ENCODE assay signal across 20 cellular contexts in the genomic region with DNA sequence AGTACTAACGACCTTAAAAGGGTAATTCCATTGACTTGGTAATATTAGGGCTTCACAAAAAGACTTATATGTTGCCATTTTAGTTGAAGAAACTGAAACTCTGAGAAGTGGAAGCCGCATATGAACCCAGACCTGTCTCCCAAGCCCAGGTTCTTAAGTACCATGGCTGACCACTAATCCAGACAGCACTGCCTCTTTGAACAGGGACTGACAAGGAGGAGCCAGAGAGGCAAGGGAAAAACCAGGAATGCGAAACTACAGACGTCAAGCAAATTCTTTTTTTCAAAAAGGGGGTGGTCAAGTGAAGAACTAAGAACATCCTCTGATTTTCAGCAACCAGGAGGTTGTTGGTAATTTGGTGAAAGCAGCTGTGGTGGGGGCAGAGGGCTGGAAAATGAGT. TPM values are rescaled to one million over a fixed set of nuclear protein-coding genes. Genes with fewer than 3 reads are reported as not detected.
DNase-seq lines count a peak whose midpoint lies in the region; ATAC-seq, FAIRE-seq and TF ChIP-seq lines count a peak whose summit lies in the region.
"Had no signal": no experiment of that assay in that cellular context is flagged by ENCODE, and none has a peak within 500 bp of the region (broad histone marks: within the 10 kb centered on the region; RNA-seq: fewer than 3 reads in every experiment).

No MANE protein-coding gene starts in this region.

- peak; percentile 71 for ATAC-seq in left lung
- no peak for ATAC-seq in GM18505 (IDR thresholded peaks at IDR 0.05; ENCODE audit: unreplicated experiment)
- no peak for ATAC-seq in GM18517 (IDR thresholded peaks at IDR 0.05; ENCODE audit: unreplicated experiment)
- ATAC-seq: Panc1, Right ventricle myocardium inferior had no signal

- H3K4me2 ChIP-seq in mammary epithelial cell (ENCODE audit: insufficient read depth, low read depth, low read length): no peak overlapping the region
- H3K4me2 ChIP-seq in astrocyte (ENCODE audit: low read length): no peak overlapping the region

- H4K20me1 ChIP-seq in mammary epithelial cell (ENCODE audit: insufficient read depth, low read length): no peaks in the 10 kb centered on the region
- H4K20me1 ChIP-seq in astrocyte (ENCODE audit: insufficient read depth, low read length): no peaks in the 10 kb centered on the region

- H2AFZ ChIP-seq in mammary epithelial cell (ENCODE audit: low read depth, low read length) (no peak overlapping the region), astrocyte (ENCODE audit: low read depth, low read length) (no peak overlapping the region)
- H2AFZ ChIP-seq: GM23248 had no signal

- H3K9me3 Mint-ChIP-seq in MCF 10A (ENCODE audit: unreplicated experiment) (no peaks in the 10 kb centered on the region), astrocyte (ENCODE audit: unreplicated experiment) (no peaks in the 10 kb centered on the region)

- H3K4me3 Mint-ChIP-seq in MCF 10A (ENCODE audit: unreplicated experiment) (no peak overlapping the region), astrocyte (ENCODE audit: unreplicated experiment) (peak overlapping the region; percentile 18)

- H3K79me2 ChIP-seq in mammary epithelial cell (ENCODE audit: insufficient read depth, low read length) (no peaks in the 10 kb centered on the region), astrocyte (ENCODE audit: insufficient read depth, low read length) (no peaks in the 10 kb centered on the region)

- H3K4me1 Mint-ChIP-seq in MCF 10A (ENCODE audit: insufficient read depth, unreplicated experiment) (peaks cover 8% of the 10 kb centered on the region), astrocyte (ENCODE audit: low read depth, unreplicated experiment) (peaks cover 7% of the 10 kb centered on the region)

- 75% methylated on average over 4 of the region's 4 CpGs for WGBS in mammary epithelial cell (ENCODE audit: low coverage, missing lambda C conversion rate)

- H3K4me3 ChIP-seq in mammary epithelial cell (replicated peaks in 1 of 3; ENCODE audit: insufficient read depth in 1 of 3, low read depth in 2 of 3, low read length in 3 of 3) (no peak overlapping the region), astrocyte (ENCODE audit: insufficient read depth, low read depth, low read length) (no peak overlapping the region), left lung (no peak overlapping the region)
- H3K4me3 ChIP-seq: GM23248 had no signal

- H3K9me3 ChIP-seq in mammary epithelial cell (replicated peaks; ENCODE audit: insufficient read depth, low read length) (no peaks in the 10 kb centered on the region), astrocyte (ENCODE audit: insufficient read depth, low read depth, low read length) (no peaks in the 10 kb centered on the region), left lung (no peaks in the 10 kb centered on the region)

- intact Hi-C loops in MCF 10A (cut with micrococcal nuclease) (no loop called here), mammary epithelial cell (cut with micrococcal nuclease) (no loop called here), left lung (cut with DNase I) (no loop called here)

- TF ChIP-seq CTCF in MCF 10A (IDR thresholded peaks at IDR 0.05; ENCODE audit: unreplicated experiment) (no peak), mammary epithelial cell (conservative IDR thresholded peaks at IDR 0.05 in 1 of 2, IDR thresholded peaks at IDR 0.05 in 1 of 2; ENCODE audit: extremely low read depth in 1 of 2, insufficient read depth in 1 of 2, low read depth in 1 of 2, low read length in 2 of 2) (no peak), astrocyte (IDR thresholded peaks at IDR 0.05; ENCODE audit: insufficient read depth, low read depth, low read length) (no peak), left lung (IDR thresholded peaks at IDR 0.05) (no peak)

- peak overlapping the region; percentile 22 for H3K27ac Mint-ChIP-seq in MCF 10A (ENCODE audit: low read depth, unreplicated experiment)
- peak overlapping the region; percentile 64 for H3K27ac Mint-ChIP-seq in astrocyte (ENCODE audit: unreplicated experiment)

- peaks cover 32% of the 10 kb centered on the region for H3K36me3 Mint-ChIP-seq in MCF 10A (ENCODE audit: insufficient read depth, unreplicated experiment)
- peaks cover 15% of the 10 kb centered on the region for H3K36me3 Mint-ChIP-seq in astrocyte (ENCODE audit: low read depth, unreplicated experiment)

- in situ Hi-C loops in mammary epithelial cell (cut with MboI; ENCODE audit: low sequenced_read_pairs in 2 of 2): no loop called here

- TF ChIP-seq POLR2A in GM18505 (IDR thresholded peaks at IDR 0.05; ENCODE audit: borderline replicate concordance, extremely low read depth, insufficient read depth, insufficient read length): no peak

- H3K36me3 ChIP-seq in mammary epithelial cell (ENCODE audit: insufficient read depth, low read length) (peaks cover 6% of the 10 kb centered on the region), astrocyte (ENCODE audit: insufficient read depth, low read length) (no peaks in the 10 kb centered on the region), left lung (peaks cover 0 to 3% of the 10 kb centered on the region in 2 donors)

- no peak overlapping the region for H3K27ac ChIP-seq in mammary epithelial cell (ENCODE audit: insufficient read depth, low read depth, low read length)
- no peak overlapping the region for H3K27ac ChIP-seq in astrocyte (ENCODE audit: low read depth, low read length)
- H3K27ac ChIP-seq in left lung: no peak overlapping the region
- H3K27ac ChIP-seq: GM23248 had no signal

- H3K4me1 ChIP-seq in mammary epithelial cell (ENCODE audit: insufficient read depth, low read length) (peaks cover 6% of the 10 kb centered on the region), astrocyte (ENCODE audit: insufficient read depth, low read length) (no peaks in the 10 kb centered on the region), left lung (peaks cover 0 to 54% of the 10 kb centered on the region in 2 donors)

- H3K9ac ChIP-seq in mammary epithelial cell (ENCODE audit: insufficient read depth, low read length) (no peak overlapping the region), astrocyte (ENCODE audit: low read length) (no peak overlapping the region)
- H3K9ac ChIP-seq: GM23248 had no signal

- H3K27me3 Mint-ChIP-seq in MCF 10A (ENCODE audit: insufficient read depth, unreplicated experiment) (no peaks in the 10 kb centered on the region), astrocyte (ENCODE audit: low read depth, unreplicated experiment) (no peaks in the 10 kb centered on the region)

- DNase-seq in MCF 10A (ENCODE audit: unreplicated experiment) (no peak), mammary epithelial cell (no peak), astrocyte (ENCODE audit: low read depth) (no peak), left lung (no peak), KG1 (lab: John Stamatoyannopoulos, UW) (no peak), NCI-H446 treated with DMSO at 0.1 percent for 48 hours (lab: John Stamatoyannopoulos, UW) (no peak)
- DNase-seq: C1 segment of cervical spinal cord, DMS153, EL, GM23248, NCI-H1092 treated with DMSO at 0.1 percent for 48 hours, NCI-H1694 treated with DMSO at 0.1 percent for 48 hours, NCI-H446, NCI-H774 had no signal

- no peak for FAIRE-seq in astrocyte (lab: Jason Lieb, UNC)
- FAIRE-seq: HTR-8/SVneo had no signal

- CTCF ChIA-PET in MCF 10A (lab: Yijun Ruan, JAX): interaction anchor here (0.6 kb wide), 1 partner anchor 221 kb away, joined by 3 read pairs; no protein-coding TSS in a partner anchor
- CTCF ChIA-PET in mammary epithelial cell (lab: Charles Lee; ENCODE audit: low non-redundant PET): no interaction called here

- no TSS peak for BruUV-seq in MCF 10A (replicated peaks; lab: Mats Ljungman, UMichigan)
- no TSS peak for BruUV-seq in mammary epithelial cell (replicated peaks; lab: Mats Ljungman, UMichigan)

- dilution Hi-C loops in mammary epithelial cell (cut with HindIII; ENCODE audit: low sequenced_read_pairs): no loop called here

- no peaks in the 10 kb centered on the region for H3K27me3 ChIP-seq in mammary epithelial cell (ENCODE audit: insufficient read depth, low read length)
- no peaks in the 10 kb centered on the region for H3K27me3 ChIP-seq in astrocyte (ENCODE audit: insufficient read depth, low read length)
- no peaks in the 10 kb centered on the region for H3K27me3 ChIP-seq in left lung

- POLR2A ChIA-PET in MCF 10A (lab: Yijun Ruan, JAX): interaction anchor here (1.5 kb wide), 1 partner anchor 8 kb away, joined by 3 read pairs; no protein-coding TSS in a partner anchor

RNA-seq across cellular contexts. Expression of gene CYB5D1, which starts 15.2 kb away (rescaled TPM):
- total RNA-seq in MCF 10A (2022): 23.1 and 23.2 TPM in 2 replicates
- 10 to 100 TPM; 14.1 to 15.2 TPM for total RNA-seq in mammary epithelial cell
- polyA plus RNA-seq in mammary epithelial cell: 8.2 TPM
- polyA minus RNA-seq in mammary epithelial cell: 25.7 TPM
- 19.5 and 21.1 TPM in 2 replicates for total RNA-seq in astrocyte
- total RNA-seq in left lung: 10 to 100 TPM in 1 of 2 donors, 1 to 10 TPM in 1; 9.8 to 12.3 TPM

RNA-seq across cellular contexts. Expression of gene CHD3, which starts 15.5 kb away (rescaled TPM):
- total RNA-seq in MCF 10A (2022) (78.5 and 87.1 TPM in 2 replicates), mammary epithelial cell (10 to 100 TPM; 28.8 to 87.5 TPM), astrocyte (109 and 111 TPM in 2 replicates), left lung (100 to 1,000 TPM in 1 of 2 donors, 10 to 100 TPM in 1; 95.3 to 118 TPM)
- 22.0 TPM for polyA plus RNA-seq in mammary epithelial cell
- polyA minus RNA-seq in mammary epithelial cell: 76.1 TPM

RNA-seq across cellular contexts. Expression of gene NAA38, which starts 15.7 kb away (rescaled TPM):
- 70.2 and 83.4 TPM in 2 replicates for total RNA-seq in MCF 10A (2022)
- 10 to 100 TPM; 28.2 to 81.5 TPM for total RNA-seq in mammary epithelial cell
- 99.4 TPM for polyA plus RNA-seq in mammary epithelial cell
- polyA minus RNA-seq in mammary epithelial cell: 11.0 TPM
- total RNA-seq in astrocyte: 56.2 and 60.2 TPM in 2 replicates
- 10 to 100 TPM; 60.5 to 72.6 TPM for total RNA-seq in left lung

RNA-seq across cellular contexts. Expression of gene TMEM88, which starts 18.2 kb away (rescaled TPM):
- 3.5 and 4.4 TPM in 2 replicates for total RNA-seq in MCF 10A (2022)
- 1 to 10 TPM in 1 of 2 donors, under 1 TPM in 1; 0.17 to 2.3 TPM for total RNA-seq in mammary epithelial cell
- polyA plus RNA-seq in mammary epithelial cell: 0.15 TPM
- not detected for polyA minus RNA-seq in mammary epithelial cell
- 25.3 and 33.7 TPM in 2 replicates for total RNA-seq in astrocyte
- 1 to 10 TPM; 5.7 to 6.5 TPM for total RNA-seq in left lung
- total RNA-seq: A172, GM23248 had no signal
- polyA plus RNA-seq: GM23248 had no signal

RNA-seq across cellular contexts. Expression of gene KDM6B, which starts 39.0 kb away (rescaled TPM):
- total RNA-seq in MCF 10A (2022) (37.9 and 39.8 TPM in 2 replicates), mammary epithelial cell (10 to 100 TPM in 1 of 2 donors, 1 to 10 TPM in 1; 8.2 to 26.5 TPM), astrocyte (50.4 and 54.1 TPM in 2 replicates), left lung (10 to 100 TPM; 37.6 to 49.2 TPM)
- 0.68 TPM for polyA plus RNA-seq in mammary epithelial cell
- polyA minus RNA-seq in mammary epithelial cell: 4.5 TPM
